ENCODE assay signal across 1 cellular context in genomic region chr14:35140718-35141581, GRCh38.
A peak's percentile ranks its signal among the peaks of the same experiment; 100 is the strongest.
TF ChIP-seq lines count a peak whose summit lies in the region.

No MANE protein-coding gene starts in this region.

TF ChIP-seq in HepG2, 621 proteins besides CTCF, POLR2A, EP300 and RAD21 (continued from another document):
- TF ChIP-seq USF2 (IDR thresholded peaks at IDR 0.05; ENCODE audit: low read depth, low read length) (no peak), USF2 (CRISPR knock-in tag; IDR thresholded peaks at IDR 0.05; ENCODE audit: borderline replicate concordance) (no peak), ATF7-NPFF (CRISPR knock-in tag; IDR thresholded peaks at IDR 0.05; ENCODE audit: low read depth) (no peak), DRAP1 (CRISPR knock-in tag; IDR thresholded peaks at IDR 0.05) (peak; percentile 14; the same call in 1 of the 2 replicates), KLF16 (CRISPR knock-in tag; IDR thresholded peaks at IDR 0.05) (peak in 1 of 2 experiments; percentile 46; a peak in 1 of 4 replicates), KAT8 (CRISPR knock-in tag; IDR thresholded peaks at IDR 0.05) (0 out of 2 replicates have a peak, but pooled peaks have one; percentile 27), ZNF24 (IDR thresholded peaks at IDR 0.05) (peak; percentile 41; the same call in 1 of the 2 replicates), ZNF549 (CRISPR knock-in tag; IDR thresholded peaks at IDR 0.05) (no peak), TEF (CRISPR knock-in tag; IDR thresholded peaks at IDR 0.05) (0 out of 2 replicates have a peak, but pooled peaks have one; percentile 57), E2F2 (CRISPR knock-in tag; IDR thresholded peaks at IDR 0.05; ENCODE audit: borderline replicate concordance) (no peak), RXRB (CRISPR knock-in tag; IDR thresholded peaks at IDR 0.05; ENCODE audit: borderline replicate concordance) (peak; percentile 38; the same call in 1 of the 2 replicates), GLMP (CRISPR knock-in tag; IDR thresholded peaks at IDR 0.05; ENCODE audit: borderline replicate concordance) (no peak), ZNF260 (CRISPR knock-in tag; IDR thresholded peaks at IDR 0.05; ENCODE audit: borderline replicate concordance, low read depth) (no peak), MAFK (conservative IDR thresholded peaks at IDR 0.05 in 1 of 2, IDR thresholded peaks at IDR 0.05 in 1 of 2; ENCODE audit: low read length in 2 of 2) (no peak), ZNF431 (CRISPR knock-in tag; IDR thresholded peaks at IDR 0.05; ENCODE audit: borderline replicate concordance, low read depth) (no peak), LCORL (IDR thresholded peaks at IDR 0.05) (peak; percentile 40; the same call in 1 of the 2 replicates), LCORL (CRISPR knock-in tag; IDR thresholded peaks at IDR 0.05) (no peak), KLF9 (CRISPR knock-in tag; IDR thresholded peaks at IDR 0.05; ENCODE audit: low read depth) (no peak; the same call in 1 of the 2 replicates), ZNF230 (CRISPR knock-in tag; IDR thresholded peaks at IDR 0.05) (0 out of 2 replicates have a peak, but pooled peaks have one; percentile 56)
